In the genomic region with DNA sequence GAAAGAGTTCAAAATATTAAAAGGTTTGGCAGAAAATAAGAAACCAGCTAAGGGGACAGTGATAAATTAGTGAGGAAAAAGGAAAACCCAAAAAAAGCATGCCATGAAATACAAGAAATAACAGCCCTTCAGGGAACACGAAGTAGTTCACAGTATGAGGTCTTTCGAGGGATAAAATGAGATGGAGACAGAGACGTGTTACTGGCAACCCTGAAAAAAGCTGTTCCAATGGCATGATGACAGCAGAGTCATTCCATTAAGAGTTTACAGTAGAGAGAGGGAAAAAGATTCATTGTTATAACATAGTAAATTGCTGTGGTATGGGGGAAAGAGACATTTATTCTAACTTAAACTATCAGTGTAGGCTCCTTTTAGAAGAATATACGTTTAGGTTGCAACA, we compare ENCODE assay signal across 16 cellular contexts.
DNase-seq lines count a peak whose midpoint lies in the region; ATAC-seq, FAIRE-seq and TF ChIP-seq lines count a peak whose summit lies in the region.
"Had no signal": no experiment of that assay in that cellular context is flagged by ENCODE, and none has a peak within 500 bp of the region (broad histone marks: within the 10 kb centered on the region; RNA-seq: fewer than 3 reads in every experiment).

No MANE protein-coding gene starts in this region.

- peaks cover 8% of the 10 kb centered on the region for H3K4me1 Mint-ChIP-seq in GM23338
- H3K4me1 Mint-ChIP-seq: CD4-positive, alpha-beta memory T cell had no signal

- ATAC-seq in GM23338 (no peak), GM19324 (IDR thresholded peaks at IDR 0.05; ENCODE audit: low FRiP score, unreplicated experiment) (no peak), HG03135 (IDR thresholded peaks at IDR 0.05; ENCODE audit: unreplicated experiment) (no peak), pancreas (no peak)
- ATAC-seq: GM12878, HCT116 had no signal

- no peaks in the 10 kb centered on the region for H3K36me3 ChIP-seq in GM23338 (ENCODE audit: insufficient read depth)
- no peaks in the 10 kb centered on the region for H3K36me3 ChIP-seq in prostate gland
- no peaks in the 10 kb centered on the region for H3K36me3 ChIP-seq in pancreas

- peaks cover 3% of the 10 kb centered on the region; the same call in 2 of the 3 replicates for H3K9me3 Mint-ChIP-seq in GM23338
- H3K9me3 Mint-ChIP-seq: H9 had no signal

- no peaks in the 10 kb centered on the region for H4K20me1 ChIP-seq in GM23338 (replicated peaks; ENCODE audit: insufficient read depth)

- H3K27me3 Mint-ChIP-seq in GM23338 (ENCODE audit: insufficient read depth, low read depth, poor library complexity), result no peaks in the 10 kb centered on the region
- H3K27me3 Mint-ChIP-seq: CD4-positive, alpha-beta memory T cell had no signal

- H3K9me3 ChIP-seq in prostate gland (no peaks in the 10 kb centered on the region), pancreas (no peaks in the 10 kb centered on the region)

- H3F3A ChIP-seq in GM23338 (replicated peaks; ENCODE audit: low read depth), result no peaks in the 10 kb centered on the region

- no peaks in the 10 kb centered on the region for H3K9me2 ChIP-seq in GM23338 (ENCODE audit: insufficient read depth)

- no peak overlapping the region for H3K4me3 Mint-ChIP-seq in GM23338
- H3K4me3 Mint-ChIP-seq: CD4-positive, alpha-beta memory T cell; H9 had no signal

- WGBS in prostate gland, result 51% methylated on average over 4 of the region's 4 CpGs
- WGBS in pancreas, 2 donors, result 47 to 64% methylated on average over 4 of the region's 4 CpGs

- TF ChIP-seq CTCF in GM23338 (conservative IDR thresholded peaks at IDR 0.05; ENCODE audit: low read depth in 2 of 2) (no peak), prostate gland (IDR thresholded peaks at IDR 0.05) (no peak), pancreas (IDR thresholded peaks at IDR 0.05) (no peak)

- H3K27ac Mint-ChIP-seq in GM23338, result no peak overlapping the region
- H3K27ac Mint-ChIP-seq: CD4-positive, alpha-beta memory T cell had no signal

- FAIRE-seq in pancreas (lab: Jason Lieb, UNC), result no peak
- FAIRE-seq: GM12878 had no signal

- intact Hi-C loops in prostate gland (cut with DNase I), result no loop called here
- intact Hi-C loops in pancreas (cut with DNase I), result no loop called here

- TF ChIP-seq POLR2A in prostate gland (IDR thresholded peaks at IDR 0.05), result no peak

- H3K27ac ChIP-seq in GM23338 (ENCODE audit: low read depth) (no peak overlapping the region), prostate gland (no peak overlapping the region), pancreas (no peak overlapping the region)

- H3K4me2 ChIP-seq in GM23338, result no peak overlapping the region

- no peaks in the 10 kb centered on the region for H3K27me3 ChIP-seq in GM23338 (ENCODE audit: insufficient read depth)
- H3K27me3 ChIP-seq in prostate gland (replicated peaks; ENCODE audit: insufficient read depth), result no peaks in the 10 kb centered on the region
- H3K27me3 ChIP-seq in pancreas, result no peaks in the 10 kb centered on the region

- no peaks in the 10 kb centered on the region for H3K79me2 ChIP-seq in GM23338 (replicated peaks; ENCODE audit: insufficient read depth)

- H2AFZ ChIP-seq in GM23338, result no peak overlapping the region

- H3K4me3 ChIP-seq in GM23338 (no peak overlapping the region), prostate gland (no peak overlapping the region), pancreas (no peak overlapping the region)
- H3K4me3 ChIP-seq: GM12878 had no signal

- no peaks in the 10 kb centered on the region for H3K36me3 Mint-ChIP-seq in GM23338 (ENCODE audit: low read depth)
- H3K36me3 Mint-ChIP-seq: CD4-positive, alpha-beta memory T cell had no signal

- no peaks in the 10 kb centered on the region for H3K4me1 ChIP-seq in GM23338 (ENCODE audit: insufficient read depth)
- no peaks in the 10 kb centered on the region for H3K4me1 ChIP-seq in prostate gland (replicated peaks)
- H3K4me1 ChIP-seq in pancreas, result no peaks in the 10 kb centered on the region

- DNase-seq in GM23338 (ENCODE audit: low spot score) (peak; percentile 8), cerebellum (ENCODE audit: low spot score) (peak; percentile 50), medulla oblongata (ENCODE audit: extremely low spot score) (peak; percentile 6), prostate gland (ENCODE audit: low spot score) (no peak), pancreas (no peak)
- DNase-seq: Calu3; CD4-positive, alpha-beta memory T cell; COR-L47; DMS53; DMS79 treated with DMSO at 0.1 percent for 48 hours; GDM1; H9 had no signal

TF ChIP-seq in GM23338, 12 proteins besides CTCF, POLR2A, EP300 and RAD21:
- TF ChIP-seq, protein P1, sequence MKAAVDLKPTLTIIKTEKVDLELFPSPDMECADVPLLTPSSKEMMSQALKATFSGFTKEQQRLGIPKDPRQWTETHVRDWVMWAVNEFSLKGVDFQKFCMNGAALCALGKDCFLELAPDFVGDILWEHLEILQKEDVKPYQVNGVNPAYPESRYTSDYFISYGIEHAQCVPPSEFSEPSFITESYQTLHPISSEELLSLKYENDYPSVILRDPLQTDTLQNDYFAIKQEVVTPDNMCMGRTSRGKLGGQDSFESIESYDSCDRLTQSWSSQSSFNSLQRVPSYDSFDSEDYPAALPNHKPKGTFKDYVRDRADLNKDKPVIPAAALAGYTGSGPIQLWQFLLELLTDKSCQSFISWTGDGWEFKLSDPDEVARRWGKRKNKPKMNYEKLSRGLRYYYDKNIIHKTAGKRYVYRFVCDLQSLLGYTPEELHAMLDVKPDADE (IDR thresholded peaks at IDR 0.05), result no peak
- TF ChIP-seq, protein P2, sequence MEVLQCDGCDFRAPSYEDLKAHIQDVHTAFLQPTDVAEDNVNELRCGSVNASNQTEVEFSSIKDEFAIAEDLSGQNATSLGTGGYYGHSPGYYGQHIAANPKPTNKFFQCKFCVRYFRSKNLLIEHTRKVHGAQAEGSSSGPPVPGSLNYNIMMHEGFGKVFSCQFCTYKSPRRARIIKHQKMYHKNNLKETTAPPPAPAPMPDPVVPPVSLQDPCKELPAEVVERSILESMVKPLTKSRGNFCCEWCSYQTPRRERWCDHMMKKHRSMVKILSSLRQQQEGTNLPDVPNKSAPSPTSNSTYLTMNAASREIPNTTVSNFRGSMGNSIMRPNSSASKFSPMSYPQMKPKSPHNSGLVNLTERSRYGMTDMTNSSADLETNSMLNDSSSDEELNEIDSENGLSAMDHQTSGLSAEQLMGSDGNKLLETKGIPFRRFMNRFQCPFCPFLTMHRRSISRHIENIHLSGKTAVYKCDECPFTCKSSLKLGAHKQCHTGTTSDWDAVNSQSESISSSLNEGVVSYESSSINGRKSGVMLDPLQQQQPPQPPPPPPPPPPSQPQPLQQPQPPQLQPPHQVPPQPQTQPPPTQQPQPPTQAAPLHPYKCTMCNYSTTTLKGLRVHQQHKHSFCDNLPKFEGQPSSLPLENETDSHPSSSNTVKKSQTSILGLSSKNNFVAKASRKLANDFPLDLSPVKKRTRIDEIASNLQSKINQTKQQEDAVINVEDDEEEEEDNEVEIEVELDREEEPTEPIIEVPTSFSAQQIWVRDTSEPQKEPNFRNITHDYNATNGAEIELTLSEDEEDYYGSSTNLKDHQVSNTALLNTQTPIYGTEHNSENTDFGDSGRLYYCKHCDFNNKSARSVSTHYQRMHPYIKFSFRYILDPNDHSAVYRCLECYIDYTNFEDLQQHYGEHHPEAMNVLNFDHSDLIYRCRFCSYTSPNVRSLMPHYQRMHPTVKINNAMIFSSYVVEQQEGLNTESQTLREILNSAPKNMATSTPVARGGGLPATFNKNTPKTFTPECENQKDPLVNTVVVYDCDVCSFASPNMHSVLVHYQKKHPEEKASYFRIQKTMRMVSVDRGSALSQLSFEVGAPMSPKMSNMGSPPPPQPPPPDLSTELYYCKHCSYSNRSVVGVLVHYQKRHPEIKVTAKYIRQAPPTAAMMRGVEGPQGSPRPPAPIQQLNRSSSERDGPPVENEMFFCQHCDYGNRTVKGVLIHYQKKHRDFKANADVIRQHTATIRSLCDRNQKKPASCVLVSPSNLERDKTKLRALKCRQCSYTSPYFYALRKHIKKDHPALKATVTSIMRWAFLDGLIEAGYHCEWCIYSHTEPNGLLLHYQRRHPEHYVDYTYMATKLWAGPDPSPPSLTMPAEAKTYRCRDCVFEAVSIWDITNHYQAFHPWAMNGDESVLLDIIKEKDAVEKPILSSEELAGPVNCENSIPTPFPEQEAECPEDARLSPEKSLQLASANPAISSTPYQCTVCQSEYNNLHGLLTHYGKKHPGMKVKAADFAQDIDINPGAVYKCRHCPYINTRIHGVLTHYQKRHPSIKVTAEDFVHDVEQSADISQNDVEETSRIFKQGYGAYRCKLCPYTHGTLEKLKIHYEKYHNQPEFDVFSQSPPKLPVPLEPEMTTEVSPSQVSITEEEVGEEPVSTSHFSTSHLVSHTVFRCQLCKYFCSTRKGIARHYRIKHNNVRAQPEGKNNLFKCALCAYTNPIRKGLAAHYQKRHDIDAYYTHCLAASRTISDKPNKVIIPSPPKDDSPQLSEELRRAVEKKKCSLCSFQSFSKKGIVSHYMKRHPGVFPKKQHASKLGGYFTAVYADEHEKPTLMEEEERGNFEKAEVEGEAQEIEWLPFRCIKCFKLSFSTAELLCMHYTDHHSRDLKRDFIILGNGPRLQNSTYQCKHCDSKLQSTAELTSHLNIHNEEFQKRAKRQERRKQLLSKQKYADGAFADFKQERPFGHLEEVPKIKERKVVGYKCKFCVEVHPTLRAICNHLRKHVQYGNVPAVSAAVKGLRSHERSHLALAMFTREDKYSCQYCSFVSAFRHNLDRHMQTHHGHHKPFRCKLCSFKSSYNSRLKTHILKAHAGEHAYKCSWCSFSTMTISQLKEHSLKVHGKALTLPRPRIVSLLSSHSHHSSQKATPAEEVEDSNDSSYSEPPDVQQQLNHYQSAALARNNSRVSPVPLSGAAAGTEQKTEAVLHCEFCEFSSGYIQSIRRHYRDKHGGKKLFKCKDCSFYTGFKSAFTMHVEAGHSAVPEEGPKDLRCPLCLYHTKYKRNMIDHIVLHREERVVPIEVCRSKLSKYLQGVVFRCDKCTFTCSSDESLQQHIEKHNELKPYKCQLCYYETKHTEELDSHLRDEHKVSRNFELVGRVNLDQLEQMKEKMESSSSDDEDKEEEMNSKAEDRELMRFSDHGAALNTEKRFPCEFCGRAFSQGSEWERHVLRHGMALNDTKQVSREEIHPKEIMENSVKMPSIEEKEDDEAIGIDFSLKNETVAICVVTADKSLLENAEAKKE (CRISPR knock-in tag; IDR thresholded peaks at IDR 0.05), result no peak
- TF ChIP-seq ZNF114 (CRISPR knock-in tag; IDR thresholded peaks at IDR 0.05), result no peak

Comparison
In these comparisons a context has a peak if more than half of its experiments do, and no peak if none do; other contexts are left out.
1. DNase-seq: peak in GM23338 (single experiment), cerebellum (single experiment) and medulla oblongata (single experiment); none in prostate gland (single experiment) and pancreas (0 of 6).